Comparison of ENCODE assay signal across 20 cellular contexts in genomic region chr20:40685349-40685748, GRCh38. TPM values are rescaled to one million over a fixed set of nuclear protein-coding genes. Genes with fewer than 3 reads are reported as not detected.
A peak's percentile ranks its signal among the peaks of the same experiment; 100 is the strongest.
DNase-seq lines count a peak whose midpoint lies in the region; ATAC-seq and TF ChIP-seq lines count a peak whose summit lies in the region.
"Had no signal": no experiment of that assay in that cellular context is flagged by ENCODE, and none has a peak within 500 bp of the region (broad histone marks: within the 10 kb centered on the region; RNA-seq: fewer than 3 reads in every experiment).

No MANE protein-coding gene starts in this region.

- H3K4me3 ChIP-seq in esophagus muscularis mucosa, result peak overlapping the region; percentile 60 to 82 (median 70)
- H3K4me3 ChIP-seq in muscle layer of duodenum (ENCODE audit: low read depth in 1 of 2, low read length in 2 of 2), result peak overlapping the region; percentile 20 to 51
- peak overlapping the region; percentile 77 for H3K4me3 ChIP-seq in thoracic aorta
- H3K4me3 ChIP-seq: GM12878, MG63 had no signal

- peaks cover 6% of the 10 kb centered on the region for H3K36me3 Mint-ChIP-seq in WTC11
- H3K36me3 Mint-ChIP-seq: activated naive CD8-positive, alpha-beta T cell treated with anti-CD3 and anti-CD28 coated beads, Interleukin-2, amount 10 ng/mL, durations not matched to agents 7 days and 5 days; naive thymus-derived CD8-positive, alpha-beta T cell had no signal

- no peak for TF ChIP-seq CTCF in WTC11 (IDR thresholded peaks at IDR 0.05)
- no peak for TF ChIP-seq CTCF in esophagus muscularis mucosa (IDR thresholded peaks at IDR 0.05)
- TF ChIP-seq CTCF in thoracic aorta (IDR thresholded peaks at IDR 0.05), result no peak

- no peak for TF ChIP-seq EP300 in esophagus muscularis mucosa (IDR thresholded peaks at IDR 0.05)

- peak overlapping the region in 2 of 4 donors; percentile 23 to 92 for H3K27ac ChIP-seq in esophagus muscularis mucosa (replicated peaks in 1 of 4)
- no peak overlapping the region for H3K27ac ChIP-seq in muscle layer of duodenum (ENCODE audit: low read length)
- H3K27ac ChIP-seq in thoracic aorta, result peak overlapping the region in 1 of 2 donors; percentile 9

- 91% methylated on average over 4 of the region's 4 CpGs for WGBS in esophagus muscularis mucosa

- ATAC-seq in WTC11 (no peak), thoracic aorta (ENCODE audit: insufficient number of reproducible peaks, low FRiP score, low read depth) (no peak)
- ATAC-seq: activated CD8-positive, alpha-beta T cell treated with anti-CD3 and anti-CD28 coated beads for 36 hours; GM12878; left colon; naive thymus-derived CD8-positive, alpha-beta T cell had no signal

- peaks cover 0 to 29% (median 1%) of the 10 kb centered on the region in 4 donors for H3K27me3 ChIP-seq in esophagus muscularis mucosa
- peaks cover 7% of the 10 kb centered on the region for H3K27me3 ChIP-seq in muscle layer of duodenum (ENCODE audit: low read depth, low read length)
- no peaks in the 10 kb centered on the region for H3K27me3 ChIP-seq in thoracic aorta (replicated peaks; ENCODE audit: insufficient read depth)

- POLR2A ChIA-PET in WTC11 (lab: Charles Lee), result no interaction called here

- CTCF ChIA-PET in WTC11 (lab: Charles Lee), result interaction anchor here (1.2 to 2.1 kb wide), 2 partner anchors 22 to 277 kb away, joined by 3 to 7 read pairs; no protein-coding TSS in a partner anchor

- peaks cover 96% of the 10 kb centered on the region for H3K27me3 Mint-ChIP-seq in WTC11 (ENCODE audit: low read depth)

- peaks cover 44% of the 10 kb centered on the region for H3K4me1 Mint-ChIP-seq in WTC11

- peaks cover 21 to 59% (median 47%) of the 10 kb centered on the region in 4 donors for H3K4me1 ChIP-seq in esophagus muscularis mucosa
- H3K4me1 ChIP-seq in muscle layer of duodenum (ENCODE audit: control insufficient read depth in 1 of 2, insufficient read depth in 2 of 2, low read length in 2 of 2), result peaks cover 6 to 35% of the 10 kb centered on the region in 2 donors
- H3K4me1 ChIP-seq in thoracic aorta (ENCODE audit: control insufficient read depth in 1 of 2, low read depth in 2 of 2), result peaks cover 1 to 33% of the 10 kb centered on the region in 2 donors

- no peak for TF ChIP-seq POLR2A in esophagus muscularis mucosa (IDR thresholded peaks at IDR 0.05; ENCODE audit: low read depth)

- H3K36me3 ChIP-seq in esophagus muscularis mucosa, result no peaks in the 10 kb centered on the region
- no peaks in the 10 kb centered on the region for H3K36me3 ChIP-seq in muscle layer of duodenum (ENCODE audit: control insufficient read depth in 1 of 2, insufficient read depth in 2 of 2, low read length in 2 of 2)
- H3K36me3 ChIP-seq in thoracic aorta, result no peaks in the 10 kb centered on the region
- H3K36me3 ChIP-seq: MG63 had no signal

- peak overlapping the region; percentile 12; the same call in 1 of the 2 replicates for H3K4me3 Mint-ChIP-seq in WTC11
- H3K4me3 Mint-ChIP-seq: activated B cell treated with CpG ODN at 0.5 μM for 24 hours; activated CD8-positive, alpha-beta T cell treated with anti-CD3 and anti-CD28 coated beads for 36 hours; activated naive CD8-positive, alpha-beta T cell treated with anti-CD3 and anti-CD28 coated beads, Interleukin-2, amount 10 ng/mL, durations not matched to agents 7 days and 5 days; T-helper 1 cell treated with Interleukin-12 subunit alpha and Interleukin-12 subunit beta and Interleukin-4 antibody, amounts not matched to agents 30 μg/mL and 1 μg/mL, for 36 hours had no signal

- in situ Hi-C loops in G401 (cut with HindIII; ENCODE audit: low sequenced_read_pairs), result no loop called here

- H3K27ac Mint-ChIP-seq in WTC11, result no peak overlapping the region
- H3K27ac Mint-ChIP-seq: activated B cell treated with CpG ODN at 0.5 μM for 24 hours; activated CD8-positive, alpha-beta T cell treated with anti-CD3 and anti-CD28 coated beads for 36 hours; activated naive CD8-positive, alpha-beta T cell treated with anti-CD3 and anti-CD28 coated beads, Interleukin-2, amount 10 ng/mL, durations not matched to agents 7 days and 5 days; naive thymus-derived CD8-positive, alpha-beta T cell; T-helper 1 cell treated with Interleukin-12 subunit alpha and Interleukin-12 subunit beta and Interleukin-4 antibody, amounts not matched to agents 30 μg/mL and 1 μg/mL, for 36 hours had no signal

- H3K9me3 Mint-ChIP-seq in WTC11, result no peaks in the 10 kb centered on the region
- H3K9me3 Mint-ChIP-seq: activated B cell treated with CpG ODN at 0.5 μM for 24 hours; activated CD8-positive, alpha-beta T cell treated with anti-CD3 and anti-CD28 coated beads for 36 hours; activated naive CD8-positive, alpha-beta T cell treated with anti-CD3 and anti-CD28 coated beads, Interleukin-2, amount 10 ng/mL, durations not matched to agents 7 days and 5 days; naive thymus-derived CD8-positive, alpha-beta T cell; T-helper 1 cell treated with Interleukin-12 subunit alpha and Interleukin-12 subunit beta and Interleukin-4 antibody, amounts not matched to agents 30 μg/mL and 1 μg/mL, for 36 hours had no signal

- intact Hi-C loops in esophagus muscularis mucosa (cut with DNase I), result loop anchor here (5.0 kb wide), 1 partner anchor 523 kb away; no protein-coding TSS in a partner anchor

- no peaks in the 10 kb centered on the region for H3K9me3 ChIP-seq in esophagus muscularis mucosa
- H3K9me3 ChIP-seq in muscle layer of duodenum (ENCODE audit: control insufficient read depth in 1 of 2, low read length in 2 of 2), result no peaks in the 10 kb centered on the region
- no peaks in the 10 kb centered on the region for H3K9me3 ChIP-seq in thoracic aorta
- H3K9me3 ChIP-seq: MG63 had no signal

- DNase-seq in WTC11 (ENCODE audit: low spot score) (no peak), esophagus muscularis mucosa (ENCODE audit: extremely low spot score) (no peak), thoracic aorta (ENCODE audit: low spot score) (no peak), anterior cingulate cortex (lab: John Stamatoyannopoulos, UW) (no peak), G401 (ENCODE audit: low spot score) (no peak), NCI-H82 treated with DMSO at 0.1 percent for 48 hours (lab: John Stamatoyannopoulos, UW; ENCODE audit: unreplicated experiment) (no peak)
- no peak for DNase-seq in activated CD8-positive, alpha-beta memory T cell treated with anti-CD3 and anti-CD28 coated beads, Interleukin-2, amount 50 U/mL, for 4 hours
- DNase-seq: activated B cell treated with CpG ODN at 0.5 μM for 24 hours; activated CD8-positive, alpha-beta T cell treated with anti-CD3 and anti-CD28 coated beads for 36 hours; activated naive CD8-positive, alpha-beta T cell treated with anti-CD3 and anti-CD28 coated beads, Interleukin-2, amount 10 ng/mL, durations not matched to agents 7 days and 5 days; AML-193; effector memory CD4-positive, alpha-beta T cell; left colon; MG63; naive thymus-derived CD8-positive, alpha-beta T cell; NCI-H1930; NCI-H446 treated with DMSO at 0.1 percent for 48 hours had no signal

TF ChIP-seq in WTC11, 78 proteins besides CTCF, POLR2A, EP300 and RAD21 (continues in another document):
- no peak for TF ChIP-seq ZNF138 (CRISPR knock-in tag; conservative IDR thresholded peaks at IDR 0.05)
- no peak for TF ChIP-seq ATF1 (CRISPR knock-in tag; IDR thresholded peaks at IDR 0.05)
- no peak for TF ChIP-seq ZNF219 (CRISPR knock-in tag; IDR thresholded peaks at IDR 0.05; ENCODE audit: borderline replicate concordance)
- TF ChIP-seq TEAD1 (CRISPR knock-in tag; IDR thresholded peaks at IDR 0.05), result no peak
- TF ChIP-seq FOXK1 (CRISPR knock-in tag; IDR thresholded peaks at IDR 0.05), result no peak
- no peak for TF ChIP-seq IRF1 (CRISPR knock-in tag; IDR thresholded peaks at IDR 0.05)
- no peak for TF ChIP-seq ELF4 (CRISPR knock-in tag; IDR thresholded peaks at IDR 0.05; ENCODE audit: low read depth)
- no peak for TF ChIP-seq RORB (CRISPR knock-in tag; IDR thresholded peaks at IDR 0.05)
- TF ChIP-seq GRHL2 (CRISPR knock-in tag; IDR thresholded peaks at IDR 0.05; ENCODE audit: insufficient replicate concordance, severe bottlenecking), result no peak
- TF ChIP-seq TCF7 (CRISPR knock-in tag; IDR thresholded peaks at IDR 0.05; ENCODE audit: low read depth), result no peak
- no peak for TF ChIP-seq ZMAT4 (CRISPR knock-in tag; IDR thresholded peaks at IDR 0.05)
- no peak for TF ChIP-seq IRF2 (CRISPR knock-in tag; IDR thresholded peaks at IDR 0.05; ENCODE audit: borderline replicate concordance, low read depth)
- no peak for TF ChIP-seq E2F5 (CRISPR knock-in tag; IDR thresholded peaks at IDR 0.05)
- TF ChIP-seq ZSCAN18 (CRISPR knock-in tag; IDR thresholded peaks at IDR 0.05), result no peak

RNA-seq across cellular contexts. Expression of gene MAFB, which starts 3.7 kb away (rescaled TPM):
- 5.3 to 6.7 TPM (median 6.5 TPM) in 3 replicates for total RNA-seq in WTC11 (2021)
- 10 to 100 TPM; 34.6 to 77.5 (median 37.3) TPM for total RNA-seq in esophagus muscularis mucosa
- 10 to 100 TPM; 75.0 to 82.9 TPM for total RNA-seq in thoracic aorta
- 0.31 and 1.0 TPM in 2 replicates for total RNA-seq in G401 (2014; rRNA removed; shearing (Covaris generic))
- total RNA-seq: activated CD8-positive, alpha-beta T cell treated with anti-CD3 and anti-CD28 coated beads for 36 hours; GM12878 had no signal
